Comparison of ENCODE assay signal across 8 cellular contexts in the genomic region with DNA sequence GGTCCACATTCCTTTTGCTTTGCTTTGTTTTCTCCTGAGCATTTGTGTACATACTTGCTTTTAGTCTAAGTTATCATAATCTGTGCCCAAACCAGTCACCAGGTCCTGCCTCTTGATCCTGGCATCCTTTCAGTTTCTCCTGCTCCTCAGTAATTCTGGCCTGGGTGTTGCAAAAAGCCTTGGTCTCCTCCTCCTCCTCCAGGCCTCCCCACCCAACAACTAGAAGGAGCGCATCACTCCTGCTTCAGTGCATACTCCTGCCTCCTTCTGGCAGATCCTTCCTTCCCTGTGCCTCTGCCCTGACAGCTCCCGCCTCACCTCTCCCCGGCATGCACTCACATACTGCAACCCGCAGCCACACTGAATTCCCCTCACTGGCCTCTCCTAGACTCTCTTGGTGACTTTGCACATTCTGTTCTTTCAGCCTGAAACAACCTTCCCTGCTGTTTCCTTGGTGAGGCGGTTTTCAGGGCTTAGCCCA. TPM values are rescaled to one million over a fixed set of nuclear protein-coding genes. Genes with fewer than 3 reads are reported as not detected.
DNase-seq lines count a peak whose midpoint lies in the region; ATAC-seq and TF ChIP-seq lines count a peak whose summit lies in the region.

No MANE protein-coding gene starts in this region.

- H3K36me3 ChIP-seq in tibial artery (no peaks in the 10 kb centered on the region), prostate gland (no peaks in the 10 kb centered on the region)

- H3K4me3 Mint-ChIP-seq in HFFc6, result no peak overlapping the region

- H3K36me3 Mint-ChIP-seq in HFFc6 (ENCODE audit: low read depth), result no peaks in the 10 kb centered on the region

- H3K9me3 Mint-ChIP-seq in HFFc6, result no peaks in the 10 kb centered on the region

- H3K4me1 Mint-ChIP-seq in HFFc6 (ENCODE audit: low read depth), result peaks cover 25% of the 10 kb centered on the region

- H3K27ac Mint-ChIP-seq in HFFc6, result peak overlapping the region; percentile 7; the same call in 1 of the 2 replicates

- H3K4me1 ChIP-seq in tibial artery, result peaks cover 0 to 22% (median 10%) of the 10 kb centered on the region in 4 donors
- H3K4me1 ChIP-seq in prostate gland (replicated peaks), result no peaks in the 10 kb centered on the region

- TF ChIP-seq CTCF in HFFc6 (IDR thresholded peaks at IDR 0.05), result peak; percentile 55; the same call in 1 of the 2 replicates
- TF ChIP-seq CTCF in coronary artery (IDR thresholded peaks at IDR 0.05), result no peak
- no peak for TF ChIP-seq CTCF in tibial artery (IDR thresholded peaks at IDR 0.05)
- TF ChIP-seq CTCF in prostate gland (IDR thresholded peaks at IDR 0.05), result no peak

- no peaks in the 10 kb centered on the region for H3K9me3 ChIP-seq in tibial artery
- H3K9me3 ChIP-seq in prostate gland, result no peaks in the 10 kb centered on the region

- intact Hi-C loops in tibial artery (cut with DNase I; ENCODE audit: low total_unique reads), result no loop called here
- intact Hi-C loops in prostate gland (cut with DNase I), result loop anchor here (2.0 kb wide), 1 partner anchor 72 kb away; no protein-coding TSS in a partner anchor

- peak overlapping the region; percentile 81 for H3K4me3 ChIP-seq in coronary artery
- no peak overlapping the region for H3K4me3 ChIP-seq in tibial artery
- H3K4me3 ChIP-seq in prostate gland, result no peak overlapping the region

- H3K27me3 ChIP-seq in tibial artery (peaks cover 0 to 70% of the 10 kb centered on the region in 2 donors), prostate gland (replicated peaks; ENCODE audit: insufficient read depth) (no peaks in the 10 kb centered on the region)

- TF ChIP-seq POLR2A in prostate gland (IDR thresholded peaks at IDR 0.05), result no peak

- ATAC-seq in GM18858 (IDR thresholded peaks at IDR 0.05; ENCODE audit: unreplicated experiment), result no peak

- WGBS in prostate gland, result 73% methylated on average over 5 of the region's 5 CpGs

- peak; percentile 58 for DNase-seq in HFFc6
- no peak for DNase-seq in coronary artery (ENCODE audit: low spot score)
- DNase-seq in kidney tubule cell (ENCODE audit: low spot score), result peak; percentile 61
- DNase-seq in tibial artery, result peak; percentile 62 to 74
- DNase-seq in GF-D8 (lab: John Stamatoyannopoulos, UW), result no peak
- DNase-seq in NCI-H1092 (lab: John Stamatoyannopoulos, UW), result no peak
- DNase-seq in prostate gland (ENCODE audit: low spot score), result no peak

- H3K27ac ChIP-seq in coronary artery (peak overlapping the region in 1 of 2 donors; percentile 88), tibial artery (no peak overlapping the region), prostate gland (peak overlapping the region in 1 of 2 donors; percentile 70)

- H3K27me3 Mint-ChIP-seq in HFFc6 (ENCODE audit: insufficient read depth), result peaks cover 16% of the 10 kb centered on the region

RNA-seq across cellular contexts. Expression of a gene that starts 2.3 kb away (rescaled TPM):
- total RNA-seq in HFFc6 (2021; fragmentation: NEBNext Ultra II Directional; extraction: Animal tissue kit (Norgen Biotek cat#: 25700)), result under 1 TPM; 0.50 to 0.99 (median 0.58) TPM
- 1 to 10 TPM; 4.0 to 9.2 TPM for total RNA-seq in prostate gland

RNA-seq across cellular contexts. Expression of a gene that starts 34.4 kb away (rescaled TPM):
- total RNA-seq in HFFc6 (2021; fragmentation: NEBNext Ultra II Directional; extraction: Animal tissue kit (Norgen Biotek cat#: 25700)), result 10 to 100 TPM in 3 of 6 experiments, 1 to 10 TPM in 3; 9.2 to 13.6 (median 10.0) TPM
- total RNA-seq in prostate gland, result 10 to 100 TPM; 26.5 to 30.6 TPM

RNA-seq across cellular contexts. Expression of a gene that starts 58.2 kb away (rescaled TPM):
- 100 to 1,000 TPM; 176 to 254 (median 205) TPM for total RNA-seq in HFFc6 (2021; fragmentation: NEBNext Ultra II Directional; extraction: Animal tissue kit (Norgen Biotek cat#: 25700))
- total RNA-seq in prostate gland, result 100 to 1,000 TPM; 151 to 333 TPM

Comparison
In these comparisons a context has a peak if more than half of its experiments do, and no peak if none do; other contexts are left out.
1. DNase-seq: peak in HFFc6 (single experiment), kidney tubule cell (single experiment) and tibial artery (2 of 2); none in coronary artery (single experiment), GF-D8 (single experiment), NCI-H1092 (single experiment) and prostate gland (single experiment).